19 cellular contexts compared by ENCODE assay signal in the genomic region with DNA sequence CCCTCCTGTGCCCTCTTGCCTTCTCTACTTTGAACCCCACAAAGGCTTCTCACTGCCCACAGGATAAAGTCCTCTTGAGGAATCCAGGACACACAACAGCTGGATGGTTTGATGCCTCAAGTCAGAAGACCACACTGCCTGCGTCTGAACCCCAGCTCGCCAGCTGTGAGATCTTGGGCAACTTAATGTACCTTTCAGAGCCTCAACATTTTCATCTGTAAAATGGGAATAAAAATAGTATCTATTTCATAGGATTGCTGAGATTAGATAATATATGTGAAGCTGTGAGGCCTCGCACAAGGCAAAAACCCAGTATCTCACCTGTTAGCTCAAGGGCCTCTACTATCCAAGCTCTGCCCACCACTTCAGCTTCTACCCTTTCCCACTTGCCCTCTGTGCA. TPM values are rescaled to one million over a fixed set of nuclear protein-coding genes. Genes with fewer than 3 reads are reported as not detected.
DNase-seq lines count a peak whose midpoint lies in the region; ATAC-seq, FAIRE-seq and TF ChIP-seq lines count a peak whose summit lies in the region.
"Had no signal": no experiment of that assay in that cellular context is flagged by ENCODE, and none has a peak within 500 bp of the region (broad histone marks: within the 10 kb centered on the region; RNA-seq: fewer than 3 reads in every experiment).

No MANE protein-coding gene starts in this region.

- peaks cover 0 to 13% of the 10 kb centered on the region in 2 experiments; a peak in 3 of 4 replicates for H3K79me2 ChIP-seq in H1 (ENCODE audit: control insufficient read depth in 1 of 2, insufficient read depth in 2 of 2, low read length in 2 of 2)

- TF ChIP-seq RAD21 in H1 (IDR thresholded peaks at IDR 0.05 in 1 of 2, conservative IDR thresholded peaks at IDR 0.05 in 1 of 2; ENCODE audit: low read depth in 2 of 2, low read length in 2 of 2) = no peak

- peak overlapping the region; percentile 23; the same call in 1 of the 2 replicates for H4K8ac ChIP-seq in H1 (ENCODE audit: extremely low read depth, insufficient read depth, low read length)

- H3K36me3 ChIP-seq in H1 (ENCODE audit: control insufficient read depth in 2 of 4, insufficient read depth in 4 of 4, low read length in 3 of 4) = peaks cover 0 to 21% (median 6%) of the 10 kb centered on the region in 4 experiments; a peak in 5 of 8 replicates

- peaks cover 8% of the 10 kb centered on the region for H3K79me1 ChIP-seq in H1 (ENCODE audit: low read depth, low read length)

- no peak overlapping the region for H2AFZ ChIP-seq in H1 (ENCODE audit: low read length)
- H2AFZ ChIP-seq: GM23248 had no signal

- peaks cover 2 to 10% (median 4%) of the 10 kb centered on the region in 4 experiments; a peak in 4 of 7 replicates for H3K4me1 ChIP-seq in H1 (replicated peaks in 1 of 4; ENCODE audit: control insufficient read depth in 3 of 4, insufficient read depth in 4 of 4, low read length in 3 of 4)

- peaks cover 9% of the 10 kb centered on the region for H3K23me2 ChIP-seq in H1 (ENCODE audit: low read depth, low read length)

- H4K91ac ChIP-seq in H1 (replicated peaks; ENCODE audit: insufficient read length, low read length) = no peak overlapping the region

- no peak for DNase-seq in activated T-cell treated with anti-CD3 and anti-CD28 coated beads, Interleukin-2, amount 50 U/mL, for 72 hours
- DNase-seq in activated T-cell treated with anti-CD3 and anti-CD28 coated beads, Interleukin-2, amount 50 U/mL, for 48 hours = no peak
- no peak for DNase-seq in H1 (ENCODE audit: low read depth in 1 of 2, low spot score in 2 of 2)
- no peak for DNase-seq in germinal center (ENCODE audit: low spot score)
- DNase-seq in SW 1271 (lab: John Stamatoyannopoulos, UW) = no peak
- no peak for DNase-seq in GM12891 (ENCODE audit: insufficient read length, low spot score)
- DNase-seq: DMS153, EL, GM23248, Karpas-422, MM.1S, NCI-H1092 treated with DMSO at 0.1 percent for 48 hours, NCI-H1694 treated with DMSO at 0.1 percent for 48 hours, NCI-H2107, NCI-H2227 treated with DMSO at 0.1 percent for 48 hours, NCI-H524 had no signal

- no peak overlapping the region for H2BK120ac ChIP-seq in H1 (replicated peaks; ENCODE audit: low read depth, low read length)

- TF ChIP-seq POLR2A in H1 (IDR thresholded peaks at IDR 0.05; ENCODE audit: control extremely low read depth in 1 of 2, low read depth in 2 of 2, low read length in 2 of 2) (no peak), GM12891 (IDR thresholded peaks at IDR 0.05; ENCODE audit: low read depth, low read length) (no peak)

- no peak overlapping the region for H3K4me2 ChIP-seq in H1 (ENCODE audit: insufficient read depth in 1 of 2, low read depth in 2 of 2, low read length in 2 of 2)
- H3K4me2 ChIP-seq: BLaER1 had no signal

- H3K36me3 Mint-ChIP-seq in activated T-cell treated with anti-CD3 and anti-CD28 coated beads, Interleukin-2, amount 50 U/mL, for 72 hours (ENCODE audit: insufficient read depth in 2 of 2) = peaks cover 2 to 9% of the 10 kb centered on the region in 2 donors
- H3K36me3 Mint-ChIP-seq in activated T-helper 17 cell treated with anti-CD3 and anti-CD28 coated beads, Interleukin-2, amount 50 U/mL, for 72 hours (ENCODE audit: low read depth) = peaks cover 54% of the 10 kb centered on the region
- H3K36me3 Mint-ChIP-seq in stimulated activated memory B cell treated with anti-CD40 and anti-IgM and Interleukin-4, amounts not matched to agents 10 μg/mL and 1 μg/mL and 100 μg/mL, for 72 hours = peaks cover 39% of the 10 kb centered on the region

- no peak overlapping the region for H3K9ac ChIP-seq in H1 (replicated peaks in 1 of 4; ENCODE audit: extremely low read depth in 1 of 4, low read depth in 3 of 4, low read length in 3 of 4)
- H3K9ac ChIP-seq: BLaER1, GM23248 had no signal

- no peaks in the 10 kb centered on the region for H4K20me1 ChIP-seq in H1 (replicated peaks in 1 of 2; ENCODE audit: control insufficient read depth in 1 of 2, insufficient read depth in 2 of 2, low read length in 2 of 2)
- H4K20me1 ChIP-seq: BLaER1 had no signal

- no peak overlapping the region for H3K4ac ChIP-seq in H1 (replicated peaks; ENCODE audit: insufficient read length, low read depth, low read length)

- H2BK20ac ChIP-seq in H1 (ENCODE audit: low read length) = no peak overlapping the region

- H3K4me3 ChIP-seq in H1 (ENCODE audit: extremely low read depth in 1 of 4, insufficient read depth in 2 of 4, low read depth in 3 of 4, low read length in 4 of 4) = no peak overlapping the region
- H3K4me3 ChIP-seq: BLaER1, GM23248 had no signal

- H3K23ac ChIP-seq in H1 (ENCODE audit: insufficient read length) = no peak overlapping the region

- peaks cover 25% of the 10 kb centered on the region for H3K4me1 Mint-ChIP-seq in activated T-cell treated with anti-CD3 and anti-CD28 coated beads, Interleukin-2, amount 50 U/mL, for 72 hours (ENCODE audit: low read depth)
- H3K4me1 Mint-ChIP-seq in activated T-helper 17 cell treated with anti-CD3 and anti-CD28 coated beads, Interleukin-2, amount 50 U/mL, for 72 hours = peaks cover 14% of the 10 kb centered on the region
- peaks cover 34% of the 10 kb centered on the region for H3K4me1 Mint-ChIP-seq in stimulated activated memory B cell treated with anti-CD40 and anti-IgM and Interleukin-4, amounts not matched to agents 10 μg/mL and 1 μg/mL and 100 μg/mL, for 72 hours

- no peak overlapping the region for H3K14ac ChIP-seq in H1 (ENCODE audit: insufficient read length)

- 85% methylated on average over 3 of the region's 3 CpGs; no CpG with 5 or more reads in 1 of the 2 experiments for WGBS in H1 (ENCODE audit: extremely low coverage in 1 of 2, insufficient coverage in 1 of 2, insufficient read length in 1 of 2, insufficient replicate concordance in 2 of 2, low coverage in 1 of 2, low lambda C conversion rate in 2 of 2, missing lambda C conversion rate in 1 of 2), 2 experiments

- H2BK5ac ChIP-seq in H1 (ENCODE audit: low read depth, low read length) = no peak overlapping the region

- H3K18ac ChIP-seq in H1 (ENCODE audit: extremely low read depth, low read length) = no peak overlapping the region

- no peaks in the 10 kb centered on the region for H3K9me3 ChIP-seq in H1 (ENCODE audit: insufficient read depth in 2 of 2, low read depth in 1 of 2, low read length in 1 of 2)
- H3K9me3 ChIP-seq: BLaER1 had no signal

- FAIRE-seq in H1 (lab: Jason Lieb, UNC) = no peak
- FAIRE-seq in GM12891 (lab: Jason Lieb, UNC) = no peak

- no peak overlapping the region for H3K56ac ChIP-seq in H1 (replicated peaks; ENCODE audit: insufficient read length, low read depth, low read length)

- H2BK15ac ChIP-seq in H1 (ENCODE audit: low read length) = no peak overlapping the region

- TF ChIP-seq CTCF in H1 (IDR thresholded peaks at IDR 0.05; ENCODE audit: control extremely low read depth in 1 of 3, insufficient read depth in 1 of 3, low read depth in 1 of 3, low read length in 3 of 3) = no peak

- no peak overlapping the region for H4K5ac ChIP-seq in H1 (ENCODE audit: insufficient read length, low read depth, low read length)

- no peaks in the 10 kb centered on the region for H3K27me3 Mint-ChIP-seq in activated T-cell treated with anti-CD3 and anti-CD28 coated beads, Interleukin-2, amount 50 U/mL, for 72 hours (ENCODE audit: low read depth)
- no peaks in the 10 kb centered on the region for H3K27me3 Mint-ChIP-seq in activated T-helper 17 cell treated with anti-CD3 and anti-CD28 coated beads, Interleukin-2, amount 50 U/mL, for 72 hours
- H3K27me3 Mint-ChIP-seq in stimulated activated memory B cell treated with anti-CD40 and anti-IgM and Interleukin-4, amounts not matched to agents 10 μg/mL and 1 μg/mL and 100 μg/mL, for 72 hours = no peaks in the 10 kb centered on the region

- no peak overlapping the region for H2AK5ac ChIP-seq in H1 (ENCODE audit: low read depth, low read length)

- no peaks in the 10 kb centered on the region for H3K9me3 Mint-ChIP-seq in activated T-cell treated with anti-CD3 and anti-CD28 coated beads, Interleukin-2, amount 50 U/mL, for 72 hours
- no peaks in the 10 kb centered on the region for H3K9me3 Mint-ChIP-seq in activated T-helper 17 cell treated with anti-CD3 and anti-CD28 coated beads, Interleukin-2, amount 50 U/mL, for 72 hours
- H3K9me3 Mint-ChIP-seq in stimulated activated memory B cell treated with anti-CD40 and anti-IgM and Interleukin-4, amounts not matched to agents 10 μg/mL and 1 μg/mL and 100 μg/mL, for 72 hours = no peaks in the 10 kb centered on the region

- no peak for TF ChIP-seq EP300 in H1 (IDR thresholded peaks at IDR 0.05; ENCODE audit: borderline replicate concordance in 1 of 2, low read depth in 2 of 2, low read length in 2 of 2)

- POLR2A ChIA-PET in H1 (lab: Charles Lee; ENCODE audit: partially characterized antibody) = no interaction called here

- no peaks in the 10 kb centered on the region for H3K27me3 ChIP-seq in H1 (replicated peaks in 1 of 4; ENCODE audit: control insufficient read depth in 3 of 4, extremely low read depth in 1 of 4, insufficient read depth in 3 of 4, low read length in 3 of 4)
- H3K27me3 ChIP-seq: BLaER1 had no signal

- CTCF ChIA-PET in H1 (lab: Charles Lee; ENCODE audit: partially characterized antibody) = no interaction called here

- H2BK12ac ChIP-seq in H1 (ENCODE audit: low read depth, low read length) = no peak overlapping the region

- H3K4me3 Mint-ChIP-seq in activated T-cell treated with anti-CD3 and anti-CD28 coated beads, Interleukin-2, amount 50 U/mL, for 72 hours = no peak overlapping the region
- H3K4me3 Mint-ChIP-seq in activated T-helper 17 cell treated with anti-CD3 and anti-CD28 coated beads, Interleukin-2, amount 50 U/mL, for 72 hours = no peak overlapping the region
- H3K4me3 Mint-ChIP-seq in stimulated activated memory B cell treated with anti-CD40 and anti-IgM and Interleukin-4, amounts not matched to agents 10 μg/mL and 1 μg/mL and 100 μg/mL, for 72 hours = no peak overlapping the region

- ATAC-seq in activated T-cell treated with anti-CD3 and anti-CD28 coated beads, Interleukin-2, amount 50 U/mL, for 72 hours (replicated peaks in 1 of 2) = no peak
- no peak for ATAC-seq in activated T-helper 17 cell treated with anti-CD3 and anti-CD28 coated beads, Interleukin-2, amount 50 U/mL, for 72 hours (replicated peaks)
- ATAC-seq in stimulated activated memory B cell treated with anti-CD40 and anti-IgM and Interleukin-4, amounts not matched to agents 10 μg/mL and 1 μg/mL and 100 μg/mL, for 72 hours = no peak

- no peak overlapping the region for H3K27ac ChIP-seq in H1 (ENCODE audit: low read depth, low read length)
- H3K27ac ChIP-seq: BLaER1, GM23248 had no signal

- peak overlapping the region; percentile 75 for H3K27ac Mint-ChIP-seq in activated T-cell treated with anti-CD3 and anti-CD28 coated beads, Interleukin-2, amount 50 U/mL, for 72 hours
- peak overlapping the region; percentile 79 for H3K27ac Mint-ChIP-seq in activated T-helper 17 cell treated with anti-CD3 and anti-CD28 coated beads, Interleukin-2, amount 50 U/mL, for 72 hours
- peak overlapping the region; percentile 89 for H3K27ac Mint-ChIP-seq in stimulated activated memory B cell treated with anti-CD40 and anti-IgM and Interleukin-4, amounts not matched to agents 10 μg/mL and 1 μg/mL and 100 μg/mL, for 72 hours

RNA-seq across cellular contexts. Expression of gene CINP, which starts 2.3 kb away (rescaled TPM):
- 10 to 100 TPM; 40.6 to 43.0 TPM for total RNA-seq in activated T-cell treated with anti-CD3 and anti-CD28 coated beads, Interleukin-2, amount 50 U/mL, for 72 hours
- total RNA-seq in activated T-helper 17 cell treated with anti-CD3 and anti-CD28 coated beads, Interleukin-2, amount 50 U/mL, for 72 hours = 10 to 100 TPM; 33.5 to 37.8 TPM
- 47.8 and 53.2 TPM in 2 replicates for total RNA-seq in H1 (2021; fragmentation: NEBNext Ultra II Directional; extraction: Animal tissue kit (Norgen Biotek cat#: 25700))
- 51.6 and 59.9 TPM in 2 replicates for polyA plus RNA-seq in H1 (2011; rRNA removed)
- polyA plus RNA-seq in H1 (2011; cell fraction: cytosol; rRNA removed) = 51.3 TPM
- 31.1 TPM for polyA plus RNA-seq in H1 (2011; cell fraction: nucleus; rRNA removed)
- polyA plus RNA-seq in H1 (2012, experiment 1 of 2) = 34.7 to 41.9 TPM (median 36.2 TPM) in 4 replicates
- polyA plus RNA-seq in H1 (2012, experiment 2 of 2) = 40.1 TPM
- polyA plus RNA-seq in H1 (2013, experiment 1 of 2) = 34.2 TPM
- 35.7 TPM for polyA plus RNA-seq in H1 (2013, experiment 2 of 2)
- polyA minus RNA-seq in H1 (2011; rRNA and poly(A)+ RNA removed) = 21.3 and 34.7 TPM in 2 replicates
- polyA minus RNA-seq in H1 (2011; cell fraction: cytosol; rRNA and poly(A)+ RNA removed) = 15.2 TPM
- 16.9 TPM for polyA minus RNA-seq in H1 (2011; cell fraction: nucleus; rRNA and poly(A)+ RNA removed)
- 42.5 TPM for polyA plus RNA-seq in GM12891 (2012; ENCODE audit: low read depth, missing spikeins)

RNA-seq across cellular contexts. Expression of gene TECPR2, which starts 2.4 kb away (rescaled TPM):
- 1 to 10 TPM; 8.7 to 9.7 TPM for total RNA-seq in activated T-cell treated with anti-CD3 and anti-CD28 coated beads, Interleukin-2, amount 50 U/mL, for 72 hours
- total RNA-seq in activated T-helper 17 cell treated with anti-CD3 and anti-CD28 coated beads, Interleukin-2, amount 50 U/mL, for 72 hours = 1 to 10 TPM; 4.6 to 4.9 TPM
- total RNA-seq in H1 (2021; fragmentation: NEBNext Ultra II Directional; extraction: Animal tissue kit (Norgen Biotek cat#: 25700)) = 19.4 and 23.2 TPM in 2 replicates
- polyA plus RNA-seq in H1 (2011; rRNA removed) = 6.8 and 9.2 TPM in 2 replicates
- 11.0 TPM for polyA plus RNA-seq in H1 (2011; cell fraction: cytosol; rRNA removed)
- 11.4 TPM for polyA plus RNA-seq in H1 (2011; cell fraction: nucleus; rRNA removed)
- 7.6 to 8.8 TPM (median 8.3 TPM) in 4 replicates for polyA plus RNA-seq in H1 (2012, experiment 1 of 2)
- 4.4 TPM for polyA plus RNA-seq in H1 (2012, experiment 2 of 2)
- 8.5 TPM for polyA plus RNA-seq in H1 (2013, experiment 1 of 2)
- polyA plus RNA-seq in H1 (2013, experiment 2 of 2) = 6.4 TPM
- 17.1 and 21.0 TPM in 2 replicates for polyA minus RNA-seq in H1 (2011; rRNA and poly(A)+ RNA removed)
- polyA minus RNA-seq in H1 (2011; cell fraction: cytosol; rRNA and poly(A)+ RNA removed) = 10.2 TPM
- 14.1 TPM for polyA minus RNA-seq in H1 (2011; cell fraction: nucleus; rRNA and poly(A)+ RNA removed)
- polyA plus RNA-seq in GM12891 (2012; ENCODE audit: low read depth, missing spikeins) = 1.9 TPM

RNA-seq across cellular contexts. Expression of gene ZNF839, which starts 40.8 kb away (rescaled TPM):
- 10 to 100 TPM; 18.1 to 21.5 TPM for total RNA-seq in activated T-cell treated with anti-CD3 and anti-CD28 coated beads, Interleukin-2, amount 50 U/mL, for 72 hours
- 10 to 100 TPM in 1 of 2 donors, 1 to 10 TPM in 1; 8.2 to 11.2 TPM for total RNA-seq in activated T-helper 17 cell treated with anti-CD3 and anti-CD28 coated beads, Interleukin-2, amount 50 U/mL, for 72 hours
- 8.3 and 9.4 TPM in 2 replicates for total RNA-seq in H1 (2021; fragmentation: NEBNext Ultra II Directional; extraction: Animal tissue kit (Norgen Biotek cat#: 25700))
- polyA plus RNA-seq in H1 (2011; rRNA removed) = 8.1 and 10.0 TPM in 2 replicates
- 12.1 TPM for polyA plus RNA-seq in H1 (2011; cell fraction: cytosol; rRNA removed)
- polyA plus RNA-seq in H1 (2011; cell fraction: nucleus; rRNA removed) = 16.8 TPM
- 7.1 to 9.9 TPM (median 8.8 TPM) in 4 replicates for polyA plus RNA-seq in H1 (2012, experiment 1 of 2)
- 3.8 TPM for polyA plus RNA-seq in H1 (2012, experiment 2 of 2)
- polyA plus RNA-seq in H1 (2013, experiment 1 of 2) = 7.7 TPM
- polyA plus RNA-seq in H1 (2013, experiment 2 of 2) = 6.8 TPM
- polyA minus RNA-seq in H1 (2011; rRNA and poly(A)+ RNA removed) = 6.6 and 7.8 TPM in 2 replicates
- polyA minus RNA-seq in H1 (2011; cell fraction: cytosol; rRNA and poly(A)+ RNA removed) = 6.6 TPM
- polyA minus RNA-seq in H1 (2011; cell fraction: nucleus; rRNA and poly(A)+ RNA removed) = 15.0 TPM
- 9.7 TPM for polyA plus RNA-seq in GM12891 (2012; ENCODE audit: low read depth, missing spikeins)

RNA-seq across cellular contexts. Expression of gene MOK, which starts 55.4 kb away (rescaled TPM):
- 1 to 10 TPM; 2.8 to 5.7 TPM for total RNA-seq in activated T-cell treated with anti-CD3 and anti-CD28 coated beads, Interleukin-2, amount 50 U/mL, for 72 hours
- 1 to 10 TPM; 2.3 to 5.5 TPM for total RNA-seq in activated T-helper 17 cell treated with anti-CD3 and anti-CD28 coated beads, Interleukin-2, amount 50 U/mL, for 72 hours
- total RNA-seq in H1 (2021; fragmentation: NEBNext Ultra II Directional; extraction: Animal tissue kit (Norgen Biotek cat#: 25700)) = 1.7 and 2.5 TPM in 2 replicates
- 2.1 and 2.8 TPM in 2 replicates for polyA plus RNA-seq in H1 (2011; rRNA removed)
- polyA plus RNA-seq in H1 (2011; cell fraction: cytosol; rRNA removed) = 2.8 TPM
- polyA plus RNA-seq in H1 (2011; cell fraction: nucleus; rRNA removed) = 5.2 TPM
- 2.3 to 2.7 TPM (median 2.5 TPM) in 4 replicates for polyA plus RNA-seq in H1 (2012, experiment 1 of 2)
- 1.3 TPM for polyA plus RNA-seq in H1 (2012, experiment 2 of 2)
- polyA plus RNA-seq in H1 (2013, experiment 1 of 2) = 1.6 TPM
- 2.1 TPM for polyA plus RNA-seq in H1 (2013, experiment 2 of 2)
- 1.7 and 3.7 TPM in 2 replicates for polyA minus RNA-seq in H1 (2011; rRNA and poly(A)+ RNA removed)
- 1.8 TPM for polyA minus RNA-seq in H1 (2011; cell fraction: cytosol; rRNA and poly(A)+ RNA removed)
- polyA minus RNA-seq in H1 (2011; cell fraction: nucleus; rRNA and poly(A)+ RNA removed) = 6.1 TPM
- 1.1 TPM for polyA plus RNA-seq in GM12891 (2012; ENCODE audit: low read depth, missing spikeins)
